ENCODE assay signal across 1 cellular context in the genomic region with DNA sequence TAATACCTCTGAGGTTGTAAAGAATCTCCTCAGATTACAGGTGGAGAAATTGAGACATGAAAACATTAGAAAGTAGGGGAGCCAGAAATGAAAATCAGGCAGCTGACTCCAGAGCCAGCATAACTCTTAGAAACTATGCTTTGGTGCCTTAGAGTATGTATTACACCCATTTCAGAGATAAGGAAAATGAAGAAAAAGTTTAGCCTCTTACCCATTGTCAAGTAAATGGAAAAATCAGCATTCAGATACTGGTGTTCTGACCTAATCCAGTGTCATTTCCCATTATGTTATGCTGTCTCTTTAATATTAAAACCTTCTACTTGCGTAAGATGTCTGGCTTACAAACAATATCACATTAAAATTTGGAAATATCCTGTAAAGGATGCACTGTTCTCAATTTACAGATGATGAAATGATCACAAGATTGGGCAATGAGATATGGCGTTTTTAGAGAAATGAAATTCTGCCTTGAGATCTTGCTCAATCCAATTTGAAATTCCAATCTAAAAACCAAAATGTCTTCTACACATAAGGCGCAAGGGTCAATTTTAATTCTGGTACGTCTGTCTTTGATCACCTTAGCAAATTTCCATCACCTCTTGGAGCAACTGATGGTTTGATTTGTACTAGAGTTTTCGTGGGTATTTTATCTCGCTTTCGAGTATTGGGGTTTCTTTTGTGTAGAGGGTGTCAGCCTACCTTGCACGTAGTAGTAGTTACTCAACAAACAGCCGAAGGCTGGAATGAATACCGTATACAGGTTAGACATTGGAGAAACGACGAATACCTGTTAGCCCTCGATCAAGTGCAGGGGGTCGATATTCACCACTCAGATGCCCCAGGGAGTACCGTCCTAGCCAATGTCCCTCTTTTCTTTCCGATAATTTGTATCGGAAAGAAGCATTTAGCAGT.
TF ChIP-seq lines count a peak whose summit lies in the region.

No MANE protein-coding gene starts in this region.

TF ChIP-seq in WTC11, 78 proteins besides CTCF, POLR2A, EP300 and RAD21:
- TF ChIP-seq, protein P1, sequence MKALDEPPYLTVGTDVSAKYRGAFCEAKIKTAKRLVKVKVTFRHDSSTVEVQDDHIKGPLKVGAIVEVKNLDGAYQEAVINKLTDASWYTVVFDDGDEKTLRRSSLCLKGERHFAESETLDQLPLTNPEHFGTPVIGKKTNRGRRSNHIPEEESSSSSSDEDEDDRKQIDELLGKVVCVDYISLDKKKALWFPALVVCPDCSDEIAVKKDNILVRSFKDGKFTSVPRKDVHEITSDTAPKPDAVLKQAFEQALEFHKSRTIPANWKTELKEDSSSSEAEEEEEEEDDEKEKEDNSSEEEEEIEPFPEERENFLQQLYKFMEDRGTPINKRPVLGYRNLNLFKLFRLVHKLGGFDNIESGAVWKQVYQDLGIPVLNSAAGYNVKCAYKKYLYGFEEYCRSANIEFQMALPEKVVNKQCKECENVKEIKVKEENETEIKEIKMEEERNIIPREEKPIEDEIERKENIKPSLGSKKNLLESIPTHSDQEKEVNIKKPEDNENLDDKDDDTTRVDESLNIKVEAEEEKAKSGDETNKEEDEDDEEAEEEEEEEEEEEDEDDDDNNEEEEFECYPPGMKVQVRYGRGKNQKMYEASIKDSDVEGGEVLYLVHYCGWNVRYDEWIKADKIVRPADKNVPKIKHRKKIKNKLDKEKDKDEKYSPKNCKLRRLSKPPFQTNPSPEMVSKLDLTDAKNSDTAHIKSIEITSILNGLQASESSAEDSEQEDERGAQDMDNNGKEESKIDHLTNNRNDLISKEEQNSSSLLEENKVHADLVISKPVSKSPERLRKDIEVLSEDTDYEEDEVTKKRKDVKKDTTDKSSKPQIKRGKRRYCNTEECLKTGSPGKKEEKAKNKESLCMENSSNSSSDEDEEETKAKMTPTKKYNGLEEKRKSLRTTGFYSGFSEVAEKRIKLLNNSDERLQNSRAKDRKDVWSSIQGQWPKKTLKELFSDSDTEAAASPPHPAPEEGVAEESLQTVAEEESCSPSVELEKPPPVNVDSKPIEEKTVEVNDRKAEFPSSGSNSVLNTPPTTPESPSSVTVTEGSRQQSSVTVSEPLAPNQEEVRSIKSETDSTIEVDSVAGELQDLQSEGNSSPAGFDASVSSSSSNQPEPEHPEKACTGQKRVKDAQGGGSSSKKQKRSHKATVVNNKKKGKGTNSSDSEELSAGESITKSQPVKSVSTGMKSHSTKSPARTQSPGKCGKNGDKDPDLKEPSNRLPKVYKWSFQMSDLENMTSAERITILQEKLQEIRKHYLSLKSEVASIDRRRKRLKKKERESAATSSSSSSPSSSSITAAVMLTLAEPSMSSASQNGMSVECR (CRISPR knock-in tag; IDR thresholded peaks at IDR 0.05; ENCODE audit: borderline replicate concordance) = no peak
- TF ChIP-seq ELF4 (CRISPR knock-in tag; IDR thresholded peaks at IDR 0.05; ENCODE audit: low read depth) (no peak), FOXJ3 (CRISPR knock-in tag; IDR thresholded peaks at IDR 0.05; ENCODE audit: borderline replicate concordance) (no peak), MXD4 (CRISPR knock-in tag; IDR thresholded peaks at IDR 0.05; ENCODE audit: borderline replicate concordance) (no peak), ZNF671 (CRISPR knock-in tag; IDR thresholded peaks at IDR 0.05) (no peak), ZNF317 (CRISPR knock-in tag; IDR thresholded peaks at IDR 0.05; ENCODE audit: borderline replicate concordance, low read depth) (no peak), GTF2I (CRISPR knock-in tag; conservative IDR thresholded peaks at IDR 0.05) (no peak), GABPB1 (CRISPR knock-in tag; IDR thresholded peaks at IDR 0.05) (no peak), ZBTB21 (CRISPR knock-in tag; IDR thresholded peaks at IDR 0.05; ENCODE audit: borderline replicate concordance) (no peak), ZNF423 (CRISPR knock-in tag; IDR thresholded peaks at IDR 0.05) (no peak), PREB (CRISPR knock-in tag; IDR thresholded peaks at IDR 0.05; ENCODE audit: borderline replicate concordance) (no peak)
- TF ChIP-seq, protein P2, sequence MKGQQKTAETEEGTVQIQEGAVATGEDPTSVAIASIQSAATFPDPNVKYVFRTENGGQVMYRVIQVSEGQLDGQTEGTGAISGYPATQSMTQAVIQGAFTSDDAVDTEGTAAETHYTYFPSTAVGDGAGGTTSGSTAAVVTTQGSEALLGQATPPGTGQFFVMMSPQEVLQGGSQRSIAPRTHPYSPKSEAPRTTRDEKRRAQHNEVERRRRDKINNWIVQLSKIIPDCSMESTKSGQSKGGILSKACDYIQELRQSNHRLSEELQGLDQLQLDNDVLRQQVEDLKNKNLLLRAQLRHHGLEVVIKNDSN (CRISPR knock-in tag; IDR thresholded peaks at IDR 0.05) = no peak
- TF ChIP-seq, protein P3, sequence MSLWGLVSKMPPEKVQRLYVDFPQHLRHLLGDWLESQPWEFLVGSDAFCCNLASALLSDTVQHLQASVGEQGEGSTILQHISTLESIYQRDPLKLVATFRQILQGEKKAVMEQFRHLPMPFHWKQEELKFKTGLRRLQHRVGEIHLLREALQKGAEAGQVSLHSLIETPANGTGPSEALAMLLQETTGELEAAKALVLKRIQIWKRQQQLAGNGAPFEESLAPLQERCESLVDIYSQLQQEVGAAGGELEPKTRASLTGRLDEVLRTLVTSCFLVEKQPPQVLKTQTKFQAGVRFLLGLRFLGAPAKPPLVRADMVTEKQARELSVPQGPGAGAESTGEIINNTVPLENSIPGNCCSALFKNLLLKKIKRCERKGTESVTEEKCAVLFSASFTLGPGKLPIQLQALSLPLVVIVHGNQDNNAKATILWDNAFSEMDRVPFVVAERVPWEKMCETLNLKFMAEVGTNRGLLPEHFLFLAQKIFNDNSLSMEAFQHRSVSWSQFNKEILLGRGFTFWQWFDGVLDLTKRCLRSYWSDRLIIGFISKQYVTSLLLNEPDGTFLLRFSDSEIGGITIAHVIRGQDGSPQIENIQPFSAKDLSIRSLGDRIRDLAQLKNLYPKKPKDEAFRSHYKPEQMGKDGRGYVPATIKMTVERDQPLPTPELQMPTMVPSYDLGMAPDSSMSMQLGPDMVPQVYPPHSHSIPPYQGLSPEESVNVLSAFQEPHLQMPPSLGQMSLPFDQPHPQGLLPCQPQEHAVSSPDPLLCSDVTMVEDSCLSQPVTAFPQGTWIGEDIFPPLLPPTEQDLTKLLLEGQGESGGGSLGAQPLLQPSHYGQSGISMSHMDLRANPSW (CRISPR knock-in tag; conservative IDR thresholded peaks at IDR 0.05; ENCODE audit: low read depth) = no peak
